24 cellular contexts compared by ENCODE assay signal in the genomic region with DNA sequence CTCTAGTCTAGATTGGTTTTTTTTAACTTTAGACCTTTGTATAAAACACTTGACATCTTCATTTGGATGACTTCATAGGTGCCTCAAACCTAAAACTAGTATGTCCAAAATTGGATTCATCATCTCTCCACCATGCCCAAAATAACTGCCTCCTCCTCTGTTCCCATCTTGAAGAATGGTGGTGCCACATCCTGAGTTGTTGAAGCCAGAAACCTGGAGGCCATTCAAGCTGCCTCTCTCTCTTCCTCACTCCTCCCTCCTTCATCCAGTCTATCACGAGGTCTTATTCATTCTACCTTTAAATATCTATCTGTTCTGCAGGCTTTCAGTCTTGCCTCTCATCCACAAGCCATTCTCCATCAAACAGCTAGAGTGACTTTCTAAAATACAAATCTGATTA. TPM values are rescaled to one million over a fixed set of nuclear protein-coding genes. Genes with fewer than 3 reads are reported as not detected.
"Had no signal": no experiment of that assay in that cellular context is flagged by ENCODE, and none has a peak within 500 bp of the region (broad histone marks: within the 10 kb centered on the region; RNA-seq: fewer than 3 reads in every experiment).

No MANE protein-coding gene starts in this region.

- H3K36me3 ChIP-seq: colonic mucosa, esophagus muscularis mucosa, esophagus squamous epithelium, gastrocnemius medialis, gastroesophageal sphincter, heart left ventricle, heart right ventricle had no signal

- ATAC-seq: effector memory CD8-positive, alpha-beta T cell; esophagus mucosa; foreskin keratinocyte; gastrocnemius medialis; gastroesophageal sphincter; heart left ventricle; heart right ventricle had no signal

- H3K4me3 Mint-ChIP-seq: dendritic cell treated with granulocyte-macrophage colony-stimulating factor and Interleukin-4, amounts not matched to agents 40 ng/mL and 50 ng/mL, for 4 days; effector memory CD8-positive, alpha-beta T cell; endodermal cell had no signal

- H3K27ac Mint-ChIP-seq: dendritic cell treated with granulocyte-macrophage colony-stimulating factor and Interleukin-4, amounts not matched to agents 40 ng/mL and 50 ng/mL, for 4 days; effector memory CD8-positive, alpha-beta T cell; endodermal cell had no signal

- H3K9me3 ChIP-seq: colonic mucosa, esophagus muscularis mucosa, esophagus squamous epithelium, gastrocnemius medialis, gastroesophageal sphincter, heart left ventricle, heart right ventricle had no signal

- H3K27ac ChIP-seq: colonic mucosa, coronary artery, epithelial cell of prostate, esophagus muscularis mucosa, esophagus squamous epithelium, foreskin keratinocyte, gastrocnemius medialis, gastroesophageal sphincter, heart left ventricle, heart right ventricle had no signal

- H3K27me3 ChIP-seq: colonic mucosa, dorsolateral prefrontal cortex, esophagus muscularis mucosa, esophagus squamous epithelium, gastrocnemius medialis, gastroesophageal sphincter had no signal

- DNase-seq: colonic mucosa; cortex of kidney; dermis blood vessel endothelial cell; effector CD4-positive, alpha-beta T cell; effector CD8-positive, alpha-beta T cell; effector memory CD4-positive, alpha-beta T cell; effector memory CD8-positive, alpha-beta T cell; endodermal cell; erythroblast; esophagus squamous epithelium; foreskin keratinocyte; foreskin melanocyte; gastrocnemius medialis; glutamatergic neuron; head of caudate nucleus; heart left ventricle; heart right ventricle had no signal

- H3K4me1 ChIP-seq: colonic mucosa, esophagus squamous epithelium, foreskin keratinocyte, gastrocnemius medialis, gastroesophageal sphincter, heart left ventricle had no signal

- H3K4me3 ChIP-seq: colonic mucosa, coronary artery, dorsolateral prefrontal cortex, esophagus muscularis mucosa, esophagus squamous epithelium, gastrocnemius medialis, gastroesophageal sphincter, heart left ventricle, heart right ventricle had no signal

- H3K9me3 Mint-ChIP-seq: dendritic cell treated with granulocyte-macrophage colony-stimulating factor and Interleukin-4, amounts not matched to agents 40 ng/mL and 50 ng/mL, for 4 days; effector memory CD8-positive, alpha-beta T cell; endodermal cell had no signal

RNA-seq across cellular contexts. Expression of gene USP44, which starts 26.5 kb away (rescaled TPM):
- total RNA-seq: esophagus mucosa, foreskin keratinocyte had no signal
- polyA plus RNA-seq: foreskin keratinocyte had no signal
